10 cellular contexts compared by ENCODE assay signal in the genomic region with DNA sequence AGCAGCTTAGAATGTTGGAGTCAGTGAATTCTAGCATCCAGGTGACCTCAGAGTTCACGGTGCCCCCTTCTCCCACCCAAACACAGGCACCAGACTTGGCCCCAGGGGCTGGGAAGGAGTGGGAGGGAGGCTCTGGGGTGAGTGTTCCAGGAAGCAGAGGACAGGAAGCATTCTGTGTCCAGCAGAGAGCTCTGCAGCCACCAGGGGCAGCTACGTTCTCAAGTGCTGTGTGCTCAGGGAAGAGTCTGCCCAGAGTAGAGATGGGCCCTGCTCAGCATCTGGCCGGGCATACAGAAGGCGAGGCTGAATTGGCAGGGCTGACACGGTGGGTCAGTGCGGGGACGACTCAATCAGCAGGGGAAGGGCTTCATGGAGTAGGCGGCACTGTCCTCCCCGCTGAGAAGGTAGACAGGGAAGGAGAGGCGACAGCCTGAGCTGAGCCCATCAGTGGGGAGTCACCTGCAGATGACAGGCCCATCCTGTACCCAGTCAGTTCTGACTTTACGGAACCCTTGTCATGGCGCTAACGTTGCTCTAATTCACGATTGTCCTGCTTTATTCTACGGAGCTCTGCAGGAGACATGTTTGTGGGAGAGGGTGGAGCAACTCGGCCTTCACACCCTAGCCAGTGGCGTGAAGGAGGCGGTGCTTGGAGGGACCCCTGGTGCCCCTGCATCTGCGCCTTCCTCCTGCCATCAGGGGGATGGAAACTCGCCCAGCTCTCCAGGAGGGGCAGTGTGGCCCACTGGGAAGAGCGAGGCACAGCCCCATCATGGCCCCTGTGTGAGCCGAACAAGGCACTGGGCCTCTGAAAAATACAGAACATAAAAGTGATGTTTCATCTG.
A peak's percentile ranks its signal among the peaks of the same experiment; 100 is the strongest.
DNase-seq lines count a peak whose midpoint lies in the region; ATAC-seq, FAIRE-seq and TF ChIP-seq lines count a peak whose summit lies in the region.
"Had no signal": no experiment of that assay in that cellular context is flagged by ENCODE, and none has a peak within 500 bp of the region (broad histone marks: within the 10 kb centered on the region; RNA-seq: fewer than 3 reads in every experiment).

No MANE protein-coding gene starts in this region.

- no peaks in the 10 kb centered on the region for H3K79me2 ChIP-seq in K562 (ENCODE audit: control insufficient read depth, insufficient read depth, low read length)

- DNase-seq in HuH-7.5 (ENCODE audit: low spot score) (peak; percentile 57), K562 (ENCODE audit: extremely low read depth in 1 of 4, low spot score in 3 of 4) (peak; percentile 44 to 63 (median 51)), left kidney (ENCODE audit: low read depth, low spot score) (peak; percentile 60), immature natural killer cell (no peak), GM12892 (ENCODE audit: insufficient read length) (no peak)
- DNase-seq in naive thymus-derived CD4-positive, alpha-beta T cell = no peak
- DNase-seq in activated CD4-positive, CD25-positive, alpha-beta regulatory T cell (lab: John Stamatoyannopoulos, UW) = no peak
- DNase-seq: activated gamma-delta T cell treated with Interleukin-2 at 50 U/mL for 16 hours had no signal

- no peaks in the 10 kb centered on the region for H3K4me1 Mint-ChIP-seq in immature natural killer cell
- no peaks in the 10 kb centered on the region for H3K4me1 Mint-ChIP-seq in naive thymus-derived CD4-positive, alpha-beta T cell

- H3K4me3 Mint-ChIP-seq in immature natural killer cell = no peak overlapping the region
- no peak overlapping the region for H3K4me3 Mint-ChIP-seq in naive thymus-derived CD4-positive, alpha-beta T cell
- H3K4me3 Mint-ChIP-seq: stimulated activated naive CD8-positive, alpha-beta T cell treated with anti-CD3 and anti-CD28 coated beads, Interleukin-15, Interleukin-2, amounts not matched to agents 100 ng/mL and 50 ng/mL, for 24 hours had no signal

- no peak for TF ChIP-seq EP300 in K562 (IDR thresholded peaks at IDR 0.05; ENCODE audit: low read length)

- no peaks in the 10 kb centered on the region for H3K9me3 ChIP-seq in K562 (replicated peaks; ENCODE audit: control insufficient read depth, insufficient read depth, low read depth, low read length)
- no peaks in the 10 kb centered on the region for H3K9me3 ChIP-seq in naive thymus-derived CD4-positive, alpha-beta T cell (ENCODE audit: control insufficient read depth in 2 of 3, low read length in 3 of 3)

- 26% methylated on average over 22 of the region's 22 CpGs for whole genome bisulfite sequencing in K562 (ENCODE audit: insufficient coverage, low coverage, missing lambda C conversion rate)

- H3K9me1 ChIP-seq in K562 (ENCODE audit: control insufficient read depth, insufficient read depth, low read length) = peaks cover 3% of the 10 kb centered on the region

- intact Hi-C loops in K562 (cut with micrococcal nuclease) = loop anchor here (5.0 kb wide), 1 partner anchor 193 kb away; no protein-coding TSS in a partner anchor
- intact Hi-C loops in naive thymus-derived CD4-positive, alpha-beta T cell (cut with micrococcal nuclease) = no loop called here

- no peak overlapping the region for H3K9ac ChIP-seq in K562 (ENCODE audit: insufficient read depth in 1 of 2, low read depth in 2 of 2, low read length in 2 of 2)

- TF ChIP-seq CTCF in C4-2B (conservative IDR thresholded peaks at IDR 0.05) = peak; percentile 52
- peak; percentile 56 to 73 (median 63) for TF ChIP-seq CTCF in K562 (IDR thresholded peaks at IDR 0.05 in 2 of 3, conservative IDR thresholded peaks at IDR 0.05 in 1 of 3; ENCODE audit: insufficient read depth in 2 of 3, low read depth in 1 of 3, low read length in 3 of 3)

- H3K4me2 ChIP-seq in K562 (ENCODE audit: insufficient read depth, low read length) = peak overlapping the region; percentile 53

- in situ Hi-C loops in K562 (cut with MboI) = no loop called here

- H3K36me3 ChIP-seq in K562 (ENCODE audit: control insufficient read depth, insufficient read depth, low read length) = no peaks in the 10 kb centered on the region
- H3K36me3 ChIP-seq in naive thymus-derived CD4-positive, alpha-beta T cell (ENCODE audit: control insufficient read depth in 2 of 3, insufficient read depth in 3 of 3, low read length in 3 of 3) = no peaks in the 10 kb centered on the region

- no peak for TF ChIP-seq POLR2A in K562 (conservative IDR thresholded peaks at IDR 0.05)
- TF ChIP-seq POLR2A in GM12892 (IDR thresholded peaks at IDR 0.05; ENCODE audit: low read depth, low read length) = no peak

- CTCF ChIA-PET in K562 (lab: Yijun Ruan, JAX; ENCODE audit: low intra/inter-chr PET ratio) = no interaction called here
- CTCF ChIA-PET in naive thymus-derived CD4-positive, alpha-beta T cell (lab: Charles Lee) = no interaction called here

- H3K9me3 Mint-ChIP-seq in immature natural killer cell = no peaks in the 10 kb centered on the region
- peaks cover 0 to 5% (median 0%) of the 10 kb centered on the region in 11 donors for H3K9me3 Mint-ChIP-seq in naive thymus-derived CD4-positive, alpha-beta T cell
- H3K9me3 Mint-ChIP-seq: stimulated activated naive CD8-positive, alpha-beta T cell treated with anti-CD3 and anti-CD28 coated beads, Interleukin-15, Interleukin-2, amounts not matched to agents 100 ng/mL and 50 ng/mL, for 24 hours had no signal

- H3K27ac ChIP-seq in C4-2B = no peak overlapping the region
- H3K27ac ChIP-seq in K562 (ENCODE audit: extremely low read depth, low read depth, low read length) = no peak overlapping the region
- no peak overlapping the region for H3K27ac ChIP-seq in naive thymus-derived CD4-positive, alpha-beta T cell (ENCODE audit: low read depth, low read length)

- FAIRE-seq in K562 (lab: Jason Lieb, UNC) (peak; percentile 70), GM12892 (lab: Jason Lieb, UNC) (no peak)

- no peaks in the 10 kb centered on the region for H3K36me3 Mint-ChIP-seq in immature natural killer cell
- H3K36me3 Mint-ChIP-seq in naive thymus-derived CD4-positive, alpha-beta T cell = no peaks in the 10 kb centered on the region

- TF ChIP-seq RAD21 in K562 (CRISPR knock-in tag; conservative IDR thresholded peaks at IDR 0.05 in 1 of 2, IDR thresholded peaks at IDR 0.05 in 1 of 2) = peak; percentile 13 to 56; a peak in 3 of 4 replicates

- H3K4me1 ChIP-seq in K562 (replicated peaks in 1 of 2; ENCODE audit: control insufficient read depth in 2 of 2, insufficient read depth in 2 of 2, low read length in 2 of 2) = peaks cover 4 to 19% of the 10 kb centered on the region in 2 experiments; a peak in 4 of 5 replicates
- no peaks in the 10 kb centered on the region for H3K4me1 ChIP-seq in naive thymus-derived CD4-positive, alpha-beta T cell (ENCODE audit: control insufficient read depth in 2 of 2, insufficient read depth in 2 of 2, low read length in 2 of 2)

- peak overlapping the region; percentile 83 for H2AFZ ChIP-seq in K562 (ENCODE audit: low read depth, low read length)

- ATAC-seq in K562 = peak; percentile 97
- no peak for ATAC-seq in naive thymus-derived CD4-positive, alpha-beta T cell

- no peak overlapping the region for H3K27ac Mint-ChIP-seq in immature natural killer cell
- H3K27ac Mint-ChIP-seq in naive thymus-derived CD4-positive, alpha-beta T cell = no peak overlapping the region
- H3K27ac Mint-ChIP-seq: stimulated activated naive CD8-positive, alpha-beta T cell treated with anti-CD3 and anti-CD28 coated beads, Interleukin-15, Interleukin-2, amounts not matched to agents 100 ng/mL and 50 ng/mL, for 24 hours had no signal

- H3K27me3 Mint-ChIP-seq in immature natural killer cell (ENCODE audit: low read depth in 3 of 3) = peaks cover 4 to 6% (median 4%) of the 10 kb centered on the region in 3 donors
- H3K27me3 Mint-ChIP-seq in naive thymus-derived CD4-positive, alpha-beta T cell = peaks cover 0 to 5% (median 0%) of the 10 kb centered on the region in 5 donors
- H3K27me3 Mint-ChIP-seq: stimulated activated naive CD8-positive, alpha-beta T cell treated with anti-CD3 and anti-CD28 coated beads, Interleukin-15, Interleukin-2, amounts not matched to agents 100 ng/mL and 50 ng/mL, for 24 hours had no signal

- POLR2A ChIA-PET in K562 (lab: Yijun Ruan, JAX) = interaction anchor here (0.9 to 1.1 kb wide), 2 partner anchors 8 to 16 kb away, joined by 4 read pairs; no protein-coding TSS in a partner anchor
- POLR2A ChIA-PET in naive thymus-derived CD4-positive, alpha-beta T cell (lab: Charles Lee) = no interaction called here

- BruUV-seq in K562 (replicated peaks; lab: Mats Ljungman, UMichigan) = no TSS peak

- no peak overlapping the region for H3K4me3 ChIP-seq in K562
- H3K4me3 ChIP-seq in naive thymus-derived CD4-positive, alpha-beta T cell (ENCODE audit: low read length) = no peak overlapping the region

- H4K20me1 ChIP-seq in K562 (replicated peaks; ENCODE audit: control insufficient read depth, insufficient read depth, low read length) = no peaks in the 10 kb centered on the region

- peaks cover 12 to 52% of the 10 kb centered on the region in 2 experiments; a peak in 3 of 5 replicates for H3K27me3 ChIP-seq in K562 (ENCODE audit: control insufficient read depth in 2 of 2, insufficient read depth in 2 of 2, low read length in 2 of 2)
- H3K27me3 ChIP-seq in naive thymus-derived CD4-positive, alpha-beta T cell (ENCODE audit: control insufficient read depth in 2 of 2, insufficient read depth in 2 of 2, low read length in 2 of 2) = no peaks in the 10 kb centered on the region

TF ChIP-seq in K562, 482 proteins besides CTCF, POLR2A, EP300 and RAD21 (continues in another document):
- peak; percentile 29; the same call in 1 of the 2 replicates for TF ChIP-seq MTA3 (IDR thresholded peaks at IDR 0.05; ENCODE audit: borderline replicate concordance)

Comparison
In these comparisons a context has a peak if more than half of its experiments do, and no peak if none do; other contexts are left out.
1. DNase-seq: peak in HuH-7.5 (single experiment), K562 (4 of 4) and left kidney (single experiment); none in immature natural killer cell (0 of 3), naive thymus-derived CD4-positive, alpha-beta T cell (0 of 9), GM12892 (single experiment) and activated CD4-positive, CD25-positive, alpha-beta regulatory T cell (0 of 4).